Comparison of ENCODE assay signal across 1 cellular context in genomic region chrX:129808829-129809745, GRCh38.
TF ChIP-seq lines count a peak whose summit lies in the region.

No MANE protein-coding gene starts in this region.

TF ChIP-seq in K562, 482 proteins besides CTCF, POLR2A, EP300 and RAD21:
- no peak for TF ChIP-seq ZNF217 (CRISPR knock-in tag; IDR thresholded peaks at IDR 0.05)
- peak; percentile 53 for TF ChIP-seq FOSL1 (tag; conservative IDR thresholded peaks at IDR 0.05)
- TF ChIP-seq NFXL1 (CRISPR knock-in tag; IDR thresholded peaks at IDR 0.05), result no peak
